In genomic region chr13:100673376-100673830, GRCh38 we compare ENCODE assay signal across 8 cellular contexts. TPM values are rescaled to one million over a fixed set of nuclear protein-coding genes. Genes with fewer than 3 reads are reported as not detected.
DNase-seq lines count a peak whose midpoint lies in the region; ATAC-seq and TF ChIP-seq lines count a peak whose summit lies in the region.

No MANE protein-coding gene starts in this region.

- peak overlapping the region; percentile 59 for H3K4me3 ChIP-seq in AG09309 (ENCODE audit: control insufficient read depth, low read depth, low read length)
- H3K4me3 ChIP-seq in astrocyte of the cerebellum (ENCODE audit: low read depth, low read length): peak overlapping the region; percentile 58
- H3K4me3 ChIP-seq in thymus (ENCODE audit: low read length): peak overlapping the region; percentile 92

- POLR2A ChIA-PET in HEK293T (lab: Yijun Ruan, JAX): no interaction called here

- H3K4me1 ChIP-seq in thymus (ENCODE audit: control insufficient read depth, insufficient read depth, low read length): peaks cover 8% of the 10 kb centered on the region

- TF ChIP-seq CTCF in AG09309 (IDR thresholded peaks at IDR 0.05; ENCODE audit: control insufficient read depth, insufficient read depth, low read depth, low read length, missing control alignments) (no peak), astrocyte of the cerebellum (IDR thresholded peaks at IDR 0.05; ENCODE audit: low read depth, low read length, missing control alignments) (no peak)

- H3K27ac ChIP-seq in thymus (ENCODE audit: low read depth): no peak overlapping the region

- in situ Hi-C loops in astrocyte of the cerebellum (cut with HindIII; ENCODE audit: low sequenced_read_pairs): no loop called here

- H3K9me3 ChIP-seq in thymus (ENCODE audit: control insufficient read depth): no peaks in the 10 kb centered on the region

- DNase-seq in AG09309 (ENCODE audit: low read depth) (no peak), HEK293T (ENCODE audit: extremely low spot score) (peak; percentile 3), astrocyte of the cerebellum (ENCODE audit: low read depth) (no peak), left kidney (ENCODE audit: low read depth, low spot score) (peak; percentile 67), HT-29 (ENCODE audit: low spot score) (no peak), Ammon's horn (ENCODE audit: low spot score) (no peak)

- CTCF ChIA-PET in HEK293T (lab: Yijun Ruan, JAX): no interaction called here

- H3K36me3 ChIP-seq in thymus (ENCODE audit: control insufficient read depth, insufficient read depth): peaks cover 3% of the 10 kb centered on the region

- whole genome bisulfite sequencing in thymus: 31% methylated on average over 13 of the region's 13 CpGs

- ATAC-seq in HG03135 (IDR thresholded peaks at IDR 0.05; ENCODE audit: unreplicated experiment): no peak

- peaks cover 3% of the 10 kb centered on the region for H3K27me3 ChIP-seq in thymus (ENCODE audit: control insufficient read depth, insufficient read depth)

TF ChIP-seq in HEK293T, 16 proteins besides CTCF, POLR2A, EP300 and RAD21:
- no peak for TF ChIP-seq CTBP1 (IDR thresholded peaks at IDR 0.05; ENCODE audit: borderline replicate concordance)
- no peak for TF ChIP-seq BHLHE40 (IDR thresholded peaks at IDR 0.05; ENCODE audit: borderline replicate concordance)
- no peak for TF ChIP-seq ELF4 (IDR thresholded peaks at IDR 0.05)
- no peak for TF ChIP-seq LEF1 (IDR thresholded peaks at IDR 0.05; ENCODE audit: borderline replicate concordance)
- TF ChIP-seq SP1 (IDR thresholded peaks at IDR 0.05): no peak
- no peak for TF ChIP-seq TARDBP (IDR thresholded peaks at IDR 0.05)
- TF ChIP-seq FOXM1 (IDR thresholded peaks at IDR 0.05; ENCODE audit: borderline replicate concordance): no peak
- TF ChIP-seq L3MBTL2 (conservative IDR thresholded peaks at IDR 0.05): no peak
- no peak for TF ChIP-seq ZNF384 (IDR thresholded peaks at IDR 0.05)
- TF ChIP-seq FOXK2 (IDR thresholded peaks at IDR 0.05): no peak
- no peak for TF ChIP-seq ARNT (IDR thresholded peaks at IDR 0.05)
- TF ChIP-seq NFRKB (IDR thresholded peaks at IDR 0.05): no peak
- no peak for TF ChIP-seq PKNOX1 (IDR thresholded peaks at IDR 0.05)
- TF ChIP-seq SUZ12 (IDR thresholded peaks at IDR 0.05): no peak
- TF ChIP-seq FOXA1 (IDR thresholded peaks at IDR 0.05): no peak
- TF ChIP-seq HDGF (IDR thresholded peaks at IDR 0.05; ENCODE audit: borderline replicate concordance): no peak

RNA-seq across cellular contexts. Expression of gene TMTC4, which starts 1.2 kb away (rescaled TPM):
- 8.8 TPM for polyA plus RNA-seq in thymus
- total RNA-seq in HT-29 (2014; rRNA removed; shearing (Covaris generic)): 23.3 and 31.1 TPM in 2 replicates

Comparison
In these comparisons a context has a peak if more than half of its experiments do, and no peak if none do; other contexts are left out.
1. DNase-seq: peak in HEK293T (single experiment) and left kidney (single experiment); none in AG09309 (single experiment), astrocyte of the cerebellum (single experiment), HT-29 (single experiment) and Ammon's horn (single experiment).
2. Peak in every context shown above with its lines, with median percentiles within 50 percentile points of each other: H3K4me3 ChIP-seq.